ENCODE assay signal across 9 cellular contexts in the genomic region with DNA sequence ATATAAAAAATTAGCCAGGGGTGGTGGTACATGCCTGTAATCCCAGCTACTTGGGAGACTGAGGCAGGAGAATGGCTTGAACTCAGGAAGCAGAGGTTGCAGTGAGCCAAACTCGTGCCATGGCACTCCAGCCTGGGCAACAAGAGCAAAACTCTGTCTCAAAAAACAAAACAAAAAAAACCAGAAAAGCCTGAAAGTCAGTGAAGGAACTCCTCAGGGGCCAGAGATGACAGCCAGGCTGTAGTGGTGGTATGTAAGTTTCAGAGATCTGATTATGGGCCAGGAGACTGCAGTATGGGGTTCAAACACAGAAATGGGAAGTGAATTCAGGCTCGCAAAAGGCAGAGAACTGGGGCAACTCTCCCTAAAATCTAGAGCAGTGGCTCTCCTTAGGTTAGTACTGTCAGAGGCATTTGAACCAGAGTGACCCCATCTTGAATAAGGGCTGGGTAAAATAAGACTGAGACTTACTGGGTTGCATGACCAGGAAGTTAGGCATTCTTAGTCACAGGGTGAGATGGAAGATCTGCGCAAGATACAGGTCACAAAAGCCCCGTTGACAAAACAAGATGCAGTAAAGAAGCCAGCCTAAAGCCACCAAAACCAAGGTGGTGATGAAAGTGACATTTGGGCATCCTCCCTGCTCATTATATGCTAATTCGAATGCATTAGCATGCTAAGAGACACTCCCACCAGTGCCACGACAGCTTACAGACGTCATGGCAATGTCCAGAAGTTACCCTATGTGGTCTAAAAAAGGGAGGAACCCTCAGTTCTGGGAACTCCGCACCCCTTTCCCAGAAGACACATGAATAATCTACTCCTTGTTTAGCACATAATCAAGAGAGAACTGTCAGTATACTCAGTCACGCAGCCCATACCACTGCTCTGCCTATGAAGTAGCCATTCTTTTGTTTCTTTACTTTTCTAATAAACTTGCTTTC.
DNase-seq lines count a peak whose midpoint lies in the region; ATAC-seq and TF ChIP-seq lines count a peak whose summit lies in the region.
"Had no signal": no experiment of that assay in that cellular context is flagged by ENCODE, and none has a peak within 500 bp of the region (broad histone marks: within the 10 kb centered on the region; RNA-seq: fewer than 3 reads in every experiment).

No MANE protein-coding gene starts in this region.

- no peaks in the 10 kb centered on the region for H3K4me1 ChIP-seq in effector memory CD4-positive, alpha-beta T cell (ENCODE audit: control insufficient read depth, insufficient read depth, low read length, poor library complexity, severe bottlenecking)
- no peaks in the 10 kb centered on the region for H3K4me1 ChIP-seq in heart left ventricle

- TF ChIP-seq POLR2A in heart left ventricle (IDR thresholded peaks at IDR 0.05): no peak

- WGBS in heart left ventricle, 4 donors: 76 to 81% (median 77%) methylated on average over 9 of the region's 9 CpGs

- no peaks in the 10 kb centered on the region for H3K9me3 ChIP-seq in effector memory CD4-positive, alpha-beta T cell (ENCODE audit: control insufficient read depth, low read length)
- peaks cover 0 to 4% (median 0%) of the 10 kb centered on the region in 12 donors for H3K9me3 ChIP-seq in heart left ventricle

- ATAC-seq in heart left ventricle (no peak), esophagus mucosa (no peak), HG03342 (IDR thresholded peaks at IDR 0.05; ENCODE audit: unreplicated experiment) (no peak)

- DNase-seq in MV-4-11 (lab: John Stamatoyannopoulos, UW) (peak; percentile 41), heart left ventricle (no peak), SIG-M5 treated with dmso at 0.1 percent for 504 hours (lab: John Stamatoyannopoulos, UW; ENCODE audit: unreplicated experiment) (no peak)
- peak; percentile 64 to 72 for DNase-seq in activated CD4-positive, alpha-beta T cell treated with anti-CD3 and anti-CD28 coated beads, Interleukin-2, amount 50 U/mL, for 48 hours
- peak; percentile 39 to 66 (median 55) for DNase-seq in effector memory CD4-positive, alpha-beta T cell
- peak; percentile 61 to 68 for DNase-seq in stimulated activated CD8-positive, alpha-beta memory T cell treated with anti-CD3 and anti-CD28 coated beads, Interleukin-15, amount 100 ng/mL, for 48 hours (ENCODE audit: low read depth in 2 of 2)
- DNase-seq: occipital lobe had no signal

- H3K36me3 ChIP-seq in effector memory CD4-positive, alpha-beta T cell (ENCODE audit: control insufficient read depth, insufficient read depth, low read length): no peaks in the 10 kb centered on the region
- H3K36me3 ChIP-seq in heart left ventricle: no peaks in the 10 kb centered on the region

- peak overlapping the region; percentile 70 for H3K27ac ChIP-seq in effector memory CD4-positive, alpha-beta T cell (ENCODE audit: insufficient read depth, low read length, poor library complexity, severe bottlenecking)
- no peak overlapping the region for H3K27ac ChIP-seq in heart left ventricle

- intact Hi-C loops in heart left ventricle (cut with DNase I): no loop called here

- no peaks in the 10 kb centered on the region for H3K27me3 ChIP-seq in effector memory CD4-positive, alpha-beta T cell (replicated peaks; ENCODE audit: control insufficient read depth, insufficient read depth, low read length, poor library complexity, severe bottlenecking)
- peaks cover 0 to 6% (median 0%) of the 10 kb centered on the region in 9 donors for H3K27me3 ChIP-seq in heart left ventricle

- TF ChIP-seq CTCF in heart left ventricle (IDR thresholded peaks at IDR 0.05): no peak

- H3K4me3 ChIP-seq in effector memory CD4-positive, alpha-beta T cell (ENCODE audit: insufficient read depth, low read depth, low read length, poor library complexity, severe bottlenecking): no peak overlapping the region
- H3K4me3 ChIP-seq in heart left ventricle: no peak overlapping the region

Comparison
In these comparisons a context has a peak if more than half of its experiments do, and no peak if none do; other contexts are left out.
1. DNase-seq: peak in MV-4-11 (single experiment), activated CD4-positive, alpha-beta T cell treated with anti-CD3 and anti-CD28 coated beads, Interleukin-2, amount 50 U/mL, for 48 hours (2 of 2), effector memory CD4-positive, alpha-beta T cell (3 of 3) and stimulated activated CD8-positive, alpha-beta memory T cell treated with anti-CD3 and anti-CD28 coated beads, Interleukin-15, amount 100 ng/mL, for 48 hours (2 of 2); none in heart left ventricle (0 of 5) and SIG-M5 treated with dmso at 0.1 percent for 504 hours (single experiment).